In genomic region chr20:25256226-25256859, GRCh38 we compare ENCODE assay signal across 15 cellular contexts. TPM values are rescaled to one million over a fixed set of nuclear protein-coding genes. Genes with fewer than 3 reads are reported as not detected.
A peak's percentile ranks its signal among the peaks of the same experiment; 100 is the strongest.
DNase-seq lines count a peak whose midpoint lies in the region; ATAC-seq and TF ChIP-seq lines count a peak whose summit lies in the region.
"Had no signal": no experiment of that assay in that cellular context is flagged by ENCODE, and none has a peak within 500 bp of the region (broad histone marks: within the 10 kb centered on the region; RNA-seq: fewer than 3 reads in every experiment).

No MANE protein-coding gene starts in this region.

- CTCF ChIA-PET in HEK293 (lab: Yijun Ruan, JAX): no interaction called here

- in situ Hi-C loops in gastrocnemius medialis (cut with MboI; ENCODE audit: low sequenced_read_pairs in 4 of 4): loop anchor here in 2 of 4 donors (25.0 kb wide), 2 partner anchors 131 to 269 kb away; partner anchors contain the start of genes ABHD12 (in 1 of the 2) and APMAP (in 1 of the 2)

- ATAC-seq in gastrocnemius medialis (peak; percentile 41 to 75), GM18511 (IDR thresholded peaks at IDR 0.05; ENCODE audit: unreplicated experiment) (no peak)
- ATAC-seq: HCT116 had no signal

- H3K4me1 ChIP-seq in HEK293 (ENCODE audit: control insufficient read depth, insufficient read depth, low read length) (peaks cover 17% of the 10 kb centered on the region), gastrocnemius medialis (peaks cover 21 to 31% of the 10 kb centered on the region in 2 donors)

- H3K27ac ChIP-seq in HEK293 (ENCODE audit: extremely low read depth, low read depth, low read length): no peak overlapping the region
- peak overlapping the region; percentile 25 for H3K27ac ChIP-seq in layer of hippocampus (ENCODE audit: low read depth, low read length)
- H3K27ac ChIP-seq in gastrocnemius medialis: peak overlapping the region in 3 of 4 donors; percentile 26 to 64 (median 49)

- intact Hi-C loops in gastrocnemius medialis (cut with DNase I; ENCODE audit: low total_unique reads): no loop called here

- peak; percentile 37 for DNase-seq in choroid plexus epithelial cell (ENCODE audit: low read depth)
- no peak for DNase-seq in gastrocnemius medialis
- DNase-seq in glomerular visceral epithelial cell (ENCODE audit: extremely low spot score): no peak
- no peak for DNase-seq in SHP77 (lab: John Stamatoyannopoulos, UW)
- DNase-seq in activated T-cell treated with anti-CD3 and anti-CD28 coated beads, Interleukin-2, amount 50 U/mL, for 1 hour: no peak
- DNase-seq: activated CD4-positive, alpha-beta T cell treated with anti-CD3 and anti-CD28 coated beads, Interleukin-2, amount 10 ng/mL, durations not matched to agents 7 days and 5 days; activated effector memory CD4-positive, alpha-beta T cell treated with Interleukin-2 at 50 U/mL for 16 hours; CD8-positive, alpha-beta memory T cell; GDM1; NCI-H1092; NCI-H226 had no signal

- H3K9me3 ChIP-seq in HEK293 (ENCODE audit: control insufficient read depth, insufficient read depth, low read depth, low read length): no peaks in the 10 kb centered on the region
- no peaks in the 10 kb centered on the region for H3K9me3 ChIP-seq in gastrocnemius medialis

- POLR2A ChIA-PET in HEK293 (lab: Yijun Ruan, JAX): interaction anchor here (2.0 kb wide), 1 partner anchor 8 kb away, joined by 8 read pairs; the partner anchor contains the start of gene PYGB

- no peaks in the 10 kb centered on the region for H3K27me3 ChIP-seq in layer of hippocampus (ENCODE audit: control insufficient read depth, insufficient read depth, low read length)
- H3K27me3 ChIP-seq in gastrocnemius medialis: no peaks in the 10 kb centered on the region

- peaks cover 0 to 29% of the 10 kb centered on the region in 2 experiments; a peak in 1 of 3 replicates for H3K36me3 ChIP-seq in HEK293 (ENCODE audit: control insufficient read depth in 2 of 2, insufficient read depth in 1 of 2, low read length in 2 of 2)
- H3K36me3 ChIP-seq in gastrocnemius medialis: no peaks in the 10 kb centered on the region

- TF ChIP-seq CTCF in HEK293 (tag by site-specific recombination; IDR thresholded peaks at IDR 0.05) (no peak), choroid plexus epithelial cell (conservative IDR thresholded peaks at IDR 0.05; ENCODE audit: low read depth, low read length) (no peak), gastrocnemius medialis (IDR thresholded peaks at IDR 0.05 in 4 of 5, conservative IDR thresholded peaks at IDR 0.05 in 1 of 5) (no peak)

- H3K4me3 ChIP-seq in HEK293 (ENCODE audit: low read depth, low read length) (no peak overlapping the region), choroid plexus epithelial cell (ENCODE audit: low read depth, low read length) (no peak overlapping the region), gastrocnemius medialis (no peak overlapping the region)

- no peak for TF ChIP-seq POLR2A in gastrocnemius medialis (IDR thresholded peaks at IDR 0.05)

TF ChIP-seq in HEK293, 187 proteins besides CTCF, POLR2A, EP300 and RAD21:
- TF ChIP-seq ZBTB48 (tag by site-specific recombination; IDR thresholded peaks at IDR 0.05): peak; percentile 91
- no peak for TF ChIP-seq ELK4 (IDR thresholded peaks at IDR 0.05; ENCODE audit: borderline replicate concordance, low read depth, low read length)

RNA-seq across cellular contexts. Expression of gene PYGB, which starts 8.5 kb away (rescaled TPM):
- total RNA-seq in gastrocnemius medialis: 10 to 100 TPM; 13.6 to 50.7 (median 27.0) TPM
